8 cellular contexts compared by ENCODE assay signal in the genomic region with DNA sequence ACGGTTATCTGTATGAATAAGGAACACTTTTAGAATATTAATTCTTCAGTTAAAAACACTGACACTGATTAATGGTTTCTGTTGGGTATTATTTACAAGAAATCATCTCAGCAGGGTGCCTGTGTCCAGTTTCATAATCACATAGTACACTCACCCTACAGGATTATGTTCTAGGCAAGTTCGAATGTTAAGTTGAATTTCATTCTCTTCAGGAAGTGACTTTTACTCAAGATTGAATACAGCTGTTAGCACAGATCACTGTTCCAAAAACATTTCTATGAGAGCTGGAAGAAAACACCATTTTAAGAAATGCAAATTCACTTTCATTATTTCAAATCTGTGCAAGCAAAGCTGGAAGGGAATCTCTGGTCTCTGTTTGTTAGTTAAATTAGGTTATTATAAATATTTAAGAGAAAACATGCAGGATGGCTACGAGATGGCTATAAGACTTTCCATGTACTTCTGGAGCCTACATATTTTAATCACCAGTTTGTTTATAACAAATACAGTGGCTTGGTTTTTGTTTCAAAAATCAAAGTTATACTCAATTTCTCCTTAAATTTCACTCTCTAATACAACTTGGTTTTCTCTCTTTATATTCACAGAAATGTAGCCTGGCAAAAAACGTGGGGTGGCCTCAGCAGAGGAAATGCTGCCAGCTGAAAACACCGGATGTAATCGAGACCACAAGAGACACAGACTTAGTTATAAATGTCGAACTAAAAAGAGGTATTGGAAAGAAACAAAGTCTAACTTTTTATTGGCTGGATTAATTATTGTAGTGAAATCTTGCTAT.
DNase-seq lines count a peak whose midpoint lies in the region; FAIRE-seq and TF ChIP-seq lines count a peak whose summit lies in the region.

No MANE protein-coding gene starts in this region.

- no peaks in the 10 kb centered on the region for H3K27me3 Mint-ChIP-seq in activated naive CD4-positive, alpha-beta T cell treated with anti-CD3 and anti-CD28 coated beads, Interleukin-2, amount 10 ng/mL, durations not matched to agents 7 days and 5 days
- H3K27me3 Mint-ChIP-seq in immature natural killer cell (ENCODE audit: low read depth in 3 of 3): no peaks in the 10 kb centered on the region

- TF ChIP-seq CTCF in suprapubic skin (IDR thresholded peaks at IDR 0.05): no peak

- TF ChIP-seq POLR2A in H54 (IDR thresholded peaks at IDR 0.05; ENCODE audit: low read depth, low read length): no peak
- TF ChIP-seq POLR2A in suprapubic skin (IDR thresholded peaks at IDR 0.05): no peak

- H3K4me1 ChIP-seq in suprapubic skin: peaks cover 33% of the 10 kb centered on the region

- H3K4me1 Mint-ChIP-seq in activated naive CD4-positive, alpha-beta T cell treated with anti-CD3 and anti-CD28 coated beads, Interleukin-2, amount 10 ng/mL, durations not matched to agents 7 days and 5 days: peaks cover 73% of the 10 kb centered on the region
- peaks cover 48 to 70% of the 10 kb centered on the region in 2 donors for H3K4me1 Mint-ChIP-seq in immature natural killer cell

- H3K36me3 Mint-ChIP-seq in activated naive CD4-positive, alpha-beta T cell treated with anti-CD3 and anti-CD28 coated beads, Interleukin-2, amount 10 ng/mL, durations not matched to agents 7 days and 5 days: peaks cover 49% of the 10 kb centered on the region
- peaks cover 0 to 2% (median 0%) of the 10 kb centered on the region in 3 donors for H3K36me3 Mint-ChIP-seq in immature natural killer cell

- no peak for TF ChIP-seq EP300 in suprapubic skin (IDR thresholded peaks at IDR 0.05)

- 36% methylated on average over 7 of the region's 7 CpGs for WGBS in suprapubic skin

- peaks cover 12% of the 10 kb centered on the region for H3K9me3 Mint-ChIP-seq in activated naive CD4-positive, alpha-beta T cell treated with anti-CD3 and anti-CD28 coated beads, Interleukin-2, amount 10 ng/mL, durations not matched to agents 7 days and 5 days
- no peaks in the 10 kb centered on the region for H3K9me3 Mint-ChIP-seq in immature natural killer cell

- peak; percentile 81 for FAIRE-seq in H54 (lab: Jason Lieb, UNC)
- no peak for FAIRE-seq in urothelium cell line (lab: Jason Lieb, UNC)

- DNase-seq in Daoy (ENCODE audit: low read depth): peak; percentile 54
- no peak for DNase-seq in H54 (ENCODE audit: insufficient read length, low spot score)
- peak; percentile 1 for DNase-seq in NCI-H69 (lab: John Stamatoyannopoulos, UW)
- DNase-seq in activated naive CD4-positive, alpha-beta T cell treated with anti-CD3 and anti-CD28 coated beads, Interleukin-2, amount 10 ng/mL, durations not matched to agents 7 days and 5 days: peak; percentile 72
- DNase-seq in immature natural killer cell: peak; percentile 63 to 64 (median 63)
- DNase-seq in suprapubic skin (ENCODE audit: low spot score in 2 of 2): no peak
- no peak for DNase-seq in urothelium cell line (ENCODE audit: low spot score)
- no peak for DNase-seq in D341Med (ENCODE audit: low spot score)

- peak overlapping the region; percentile 56 for H3K4me3 Mint-ChIP-seq in activated naive CD4-positive, alpha-beta T cell treated with anti-CD3 and anti-CD28 coated beads, Interleukin-2, amount 10 ng/mL, durations not matched to agents 7 days and 5 days
- H3K4me3 Mint-ChIP-seq in immature natural killer cell: peak overlapping the region; percentile 70 to 90 (median 88)

- H3K27me3 ChIP-seq in suprapubic skin: no peaks in the 10 kb centered on the region

- no peaks in the 10 kb centered on the region for H3K9me3 ChIP-seq in suprapubic skin

- no peaks in the 10 kb centered on the region for H3K36me3 ChIP-seq in suprapubic skin

- H3K27ac Mint-ChIP-seq in activated naive CD4-positive, alpha-beta T cell treated with anti-CD3 and anti-CD28 coated beads, Interleukin-2, amount 10 ng/mL, durations not matched to agents 7 days and 5 days: peak overlapping the region; percentile 89
- peak overlapping the region; percentile 87 to 96 (median 94) for H3K27ac Mint-ChIP-seq in immature natural killer cell

- peak overlapping the region; percentile 33 for H3K27ac ChIP-seq in suprapubic skin

- no peak overlapping the region for H3K4me3 ChIP-seq in suprapubic skin

- CTCF ChIA-PET in activated naive CD4-positive, alpha-beta T cell treated with anti-CD3 and anti-CD28 coated beads, Interleukin-2, amount 10 ng/mL, durations not matched to agents 7 days and 5 days (lab: Charles Lee): interaction anchor here (1.1 to 2.9 kb wide), 9 partner anchors 8 to 567 kb away, joined by 3 to 21 read pairs (median 6); no protein-coding TSS in a partner anchor

Comparison
In these comparisons a context has a peak if more than half of its experiments do, and no peak if none do; other contexts are left out.
1. DNase-seq: peak in Daoy (single experiment), NCI-H69 (single experiment), activated naive CD4-positive, alpha-beta T cell treated with anti-CD3 and anti-CD28 coated beads, Interleukin-2, amount 10 ng/mL, durations not matched to agents 7 days and 5 days (single experiment) and immature natural killer cell (3 of 3); none in H54 (single experiment), suprapubic skin (0 of 2), urothelium cell line (single experiment) and D341Med (single experiment).